28 cellular contexts compared by ENCODE assay signal in the genomic region with DNA sequence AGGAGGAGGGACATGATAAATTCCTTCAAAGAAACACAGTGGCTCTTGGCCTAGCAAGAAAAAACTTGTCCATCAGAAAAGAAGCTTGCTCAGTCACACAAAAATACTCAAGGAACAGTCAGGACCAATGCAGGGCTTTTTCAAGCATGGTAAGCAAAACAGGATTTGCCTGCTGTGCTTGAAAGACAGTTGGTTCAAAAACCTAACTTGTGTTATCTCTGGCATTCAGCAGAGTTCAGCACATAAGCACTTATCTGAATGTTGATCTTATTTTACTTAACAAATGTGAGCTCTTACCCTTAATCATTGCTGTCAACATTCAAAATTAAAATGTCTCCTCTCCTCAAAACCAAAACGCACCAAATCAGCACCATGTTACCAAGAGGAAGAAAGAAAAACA. TPM values are rescaled to one million over a fixed set of nuclear protein-coding genes. Genes with fewer than 3 reads are reported as not detected.
DNase-seq lines count a peak whose midpoint lies in the region; ATAC-seq, FAIRE-seq and TF ChIP-seq lines count a peak whose summit lies in the region.
"Had no signal": no experiment of that assay in that cellular context is flagged by ENCODE, and none has a peak within 500 bp of the region (broad histone marks: within the 10 kb centered on the region; RNA-seq: fewer than 3 reads in every experiment).

No MANE protein-coding gene starts in this region.

- peaks cover 20% of the 10 kb centered on the region for H3K36me3 ChIP-seq in Loucy (ENCODE audit: insufficient read depth, low read length)
- H3K36me3 ChIP-seq in astrocyte (ENCODE audit: insufficient read depth, low read length): peaks cover 10% of the 10 kb centered on the region
- H3K36me3 ChIP-seq in esophagus squamous epithelium: peaks cover 0 to 20% (median 4%) of the 10 kb centered on the region in 3 donors
- no peaks in the 10 kb centered on the region for H3K36me3 ChIP-seq in prostate gland
- H3K36me3 ChIP-seq in upper lobe of left lung: peaks cover 0 to 16% (median 10%) of the 10 kb centered on the region in 4 donors

- ATAC-seq in upper lobe of left lung (ENCODE audit: low FRiP score in 2 of 2) (no peak), GM19035 (IDR thresholded peaks at IDR 0.05; ENCODE audit: unreplicated experiment) (no peak)
- ATAC-seq: activated CD8-positive, alpha-beta T cell treated with anti-CD3 and anti-CD28 coated beads for 36 hours had no signal

- H3K4me3 ChIP-seq in Loucy (ENCODE audit: low read length, poor library complexity, severe bottlenecking) (no peak overlapping the region), astrocyte (ENCODE audit: insufficient read depth, low read depth, low read length) (no peak overlapping the region), esophagus squamous epithelium (no peak overlapping the region), prostate gland (no peak overlapping the region), upper lobe of left lung (no peak overlapping the region)
- H3K4me3 ChIP-seq: adrenal gland, cardiac muscle cell, SK-N-MC had no signal

- no peak for TF ChIP-seq CTCF in Loucy (conservative IDR thresholded peaks at IDR 0.05; ENCODE audit: low read length)
- TF ChIP-seq CTCF in astrocyte (IDR thresholded peaks at IDR 0.05; ENCODE audit: insufficient read depth, low read depth, low read length): no peak
- TF ChIP-seq CTCF in esophagus squamous epithelium (IDR thresholded peaks at IDR 0.05): no peak
- no peak for TF ChIP-seq CTCF in prostate gland (IDR thresholded peaks at IDR 0.05)
- TF ChIP-seq CTCF in upper lobe of left lung (IDR thresholded peaks at IDR 0.05): no peak

- no peak overlapping the region for H3K27ac ChIP-seq in astrocyte (ENCODE audit: low read depth, low read length)
- peak overlapping the region in 3 of 4 donors; percentile 41 to 51 (median 42) for H3K27ac ChIP-seq in esophagus squamous epithelium
- no peak overlapping the region for H3K27ac ChIP-seq in prostate gland
- H3K27ac ChIP-seq in upper lobe of left lung: no peak overlapping the region
- H3K27ac ChIP-seq: adrenal gland, cardiac muscle cell, SK-N-MC had no signal

- H3K27me3 ChIP-seq in Loucy (ENCODE audit: insufficient read depth, low read length, poor library complexity, severe bottlenecking): no peaks in the 10 kb centered on the region
- no peaks in the 10 kb centered on the region for H3K27me3 ChIP-seq in astrocyte (ENCODE audit: insufficient read depth, low read length)
- H3K27me3 ChIP-seq in esophagus squamous epithelium: no peaks in the 10 kb centered on the region
- H3K27me3 ChIP-seq in prostate gland (replicated peaks; ENCODE audit: insufficient read depth): no peaks in the 10 kb centered on the region
- no peaks in the 10 kb centered on the region for H3K27me3 ChIP-seq in upper lobe of left lung
- H3K27me3 ChIP-seq: adrenal gland, cardiac muscle cell had no signal

- 46 to 85% methylated on average over 1 of the region's 1 CpG for WGBS in esophagus squamous epithelium, 2 donors
- 28% methylated on average over 1 of the region's 1 CpG for WGBS in prostate gland
- 71 to 83% methylated on average over 1 of the region's 1 CpG for WGBS in upper lobe of left lung, 2 donors

- H3K4me1 ChIP-seq in Loucy (ENCODE audit: insufficient read depth, low read length, poor library complexity, severe bottlenecking) (peaks cover 21% of the 10 kb centered on the region), astrocyte (ENCODE audit: insufficient read depth, low read length) (no peaks in the 10 kb centered on the region), esophagus squamous epithelium (peaks cover 0 to 32% (median 0%) of the 10 kb centered on the region in 3 donors), prostate gland (replicated peaks) (no peaks in the 10 kb centered on the region), upper lobe of left lung (peaks cover 0 to 4% (median 0%) of the 10 kb centered on the region in 4 donors)

- no peaks in the 10 kb centered on the region for H3F3A ChIP-seq in Loucy (ENCODE audit: low read depth)

- H3K9me3 Mint-ChIP-seq in astrocyte (ENCODE audit: unreplicated experiment): peaks cover 3% of the 10 kb centered on the region
- H3K9me3 Mint-ChIP-seq: activated CD8-positive, alpha-beta T cell treated with anti-CD3 and anti-CD28 coated beads for 36 hours had no signal

- H4K20me1 ChIP-seq in Loucy (ENCODE audit: insufficient read depth, low read length, poor library complexity, severe bottlenecking) (no peaks in the 10 kb centered on the region), astrocyte (ENCODE audit: insufficient read depth, low read length) (peaks cover 16% of the 10 kb centered on the region)

- H2AFZ ChIP-seq in Loucy (ENCODE audit: low read length) (no peak overlapping the region), astrocyte (ENCODE audit: low read depth, low read length) (no peak overlapping the region)

- peaks cover 12% of the 10 kb centered on the region for H3K36me3 Mint-ChIP-seq in astrocyte (ENCODE audit: low read depth, unreplicated experiment)

- H3K9ac ChIP-seq in Loucy (ENCODE audit: low read depth, low read length, poor library complexity, severe bottlenecking): peak overlapping the region; percentile 21
- H3K9ac ChIP-seq in astrocyte (ENCODE audit: low read length): no peak overlapping the region

- no peaks in the 10 kb centered on the region for H3K9me2 ChIP-seq in Loucy (replicated peaks; ENCODE audit: low read depth, low read length)

- DNase-seq in astrocyte (ENCODE audit: low read depth) (peak; percentile 31), esophagus squamous epithelium (lab: John Stamatoyannopoulos, UW) (no peak), prostate gland (ENCODE audit: low spot score) (peak; percentile 23), upper lobe of left lung (no peak), epidermal melanocyte (ENCODE audit: insufficient read length, low spot score) (no peak), ecto neural progenitor cell (ENCODE audit: low spot score) (no peak)
- DNase-seq: activated CD4-positive, CD25-positive, alpha-beta regulatory T cell; activated CD8-positive, alpha-beta T cell treated with anti-CD3 and anti-CD28 coated beads for 36 hours; activated gamma-delta T cell; adrenal gland; CD4-positive, CD25-positive, alpha-beta regulatory T cell; DMS 273 treated with DMSO at 0.1 percent for 48 hours; foreskin fibroblast; Karpas-422; NCI-H1092; NCI-H2029 treated with DMSO at 0.1 percent for 48 hours; NCI-H446; RPMI8226; small intestine; stimulated activated CD4-positive, alpha-beta T cell treated with anti-CD3 and anti-CD28 coated beads, Interleukin-2, amount 100 ng/mL, for 48 hours; stimulated activated naive CD4-positive, alpha-beta T cell treated with Interleukin-2 at 50 U/mL for 16 hours had no signal

- H3K79me2 ChIP-seq in Loucy (ENCODE audit: insufficient read depth, low read length) (peaks cover 76% of the 10 kb centered on the region), astrocyte (ENCODE audit: insufficient read depth, low read length) (peaks cover 56% of the 10 kb centered on the region)

- H3K27me3 Mint-ChIP-seq in astrocyte (ENCODE audit: low read depth, unreplicated experiment): no peaks in the 10 kb centered on the region
- H3K27me3 Mint-ChIP-seq: activated CD8-positive, alpha-beta T cell treated with anti-CD3 and anti-CD28 coated beads for 36 hours; CD4-positive, CD25-positive, alpha-beta regulatory T cell; dendritic cell treated with granulocyte-macrophage colony-stimulating factor and Interleukin-4, amounts not matched to agents 40 ng/mL and 50 ng/mL, for 4 days had no signal

- H3K4me1 Mint-ChIP-seq in astrocyte (ENCODE audit: low read depth, unreplicated experiment): peaks cover 16% of the 10 kb centered on the region

- H3K4me2 ChIP-seq in Loucy (ENCODE audit: low read depth, low read length, poor library complexity, severe bottlenecking) (peak overlapping the region; percentile 39), astrocyte (ENCODE audit: low read length) (no peak overlapping the region)

- H3K9me3 ChIP-seq in Loucy (ENCODE audit: insufficient read depth, low read depth, low read length) (0 out of 2 replicates have a peak, but pooled peaks cover 7% of the 10 kb centered on the region), astrocyte (ENCODE audit: insufficient read depth, low read depth, low read length) (no peaks in the 10 kb centered on the region), esophagus squamous epithelium (no peaks in the 10 kb centered on the region), prostate gland (no peaks in the 10 kb centered on the region), upper lobe of left lung (peaks cover 0 to 4% (median 1%) of the 10 kb centered on the region in 4 donors)

- no peak overlapping the region for H3K4me3 Mint-ChIP-seq in astrocyte (ENCODE audit: unreplicated experiment)
- H3K4me3 Mint-ChIP-seq: activated CD8-positive, alpha-beta T cell treated with anti-CD3 and anti-CD28 coated beads for 36 hours; CD4-positive, CD25-positive, alpha-beta regulatory T cell; dendritic cell treated with granulocyte-macrophage colony-stimulating factor and Interleukin-4, amounts not matched to agents 40 ng/mL and 50 ng/mL, for 4 days; T-helper 2 cell treated with Interferon-gamma antibody and Interleukin-4, amounts not matched to agents 5 μg/mL and 100 μg/mL, for 36 hours had no signal

- no peak overlapping the region for H3K27ac Mint-ChIP-seq in astrocyte (ENCODE audit: unreplicated experiment)
- H3K27ac Mint-ChIP-seq: activated CD8-positive, alpha-beta T cell treated with anti-CD3 and anti-CD28 coated beads for 36 hours; dendritic cell treated with granulocyte-macrophage colony-stimulating factor and Interleukin-4, amounts not matched to agents 40 ng/mL and 50 ng/mL, for 4 days; T-helper 2 cell treated with Interferon-gamma antibody and Interleukin-4, amounts not matched to agents 5 μg/mL and 100 μg/mL, for 36 hours had no signal

- FAIRE-seq in astrocyte (lab: Jason Lieb, UNC): peak; percentile 60
- FAIRE-seq: G401.6, small intestine had no signal

- intact Hi-C loops in esophagus squamous epithelium (cut with DNase I) (no loop called here), prostate gland (cut with DNase I) (no loop called here)

- no peak for TF ChIP-seq EP300 in upper lobe of left lung (IDR thresholded peaks at IDR 0.05)

- TF ChIP-seq POLR2A in esophagus squamous epithelium (IDR thresholded peaks at IDR 0.05): no peak
- TF ChIP-seq POLR2A in prostate gland (IDR thresholded peaks at IDR 0.05): no peak
- no peak for TF ChIP-seq POLR2A in upper lobe of left lung (IDR thresholded peaks at IDR 0.05)

RNA-seq across cellular contexts. Expression of gene ATG5, which starts 38.3 kb away (rescaled TPM):
- 37.8 and 39.3 TPM in 2 replicates for total RNA-seq in astrocyte
- total RNA-seq in esophagus squamous epithelium: 10 to 100 TPM; 14.6 to 34.9 (median 25.3) TPM
- 10 to 100 TPM; 31.9 to 34.3 TPM for total RNA-seq in prostate gland
- total RNA-seq in upper lobe of left lung: 10 to 100 TPM; 25.8 to 55.1 (median 28.7) TPM

Comparison
In these comparisons a context has a peak if more than half of its experiments do, and no peak if none do; other contexts are left out.
1. DNase-seq: peak in astrocyte (single experiment) and prostate gland (single experiment); none in esophagus squamous epithelium (single experiment), upper lobe of left lung (0 of 2), epidermal melanocyte (single experiment) and ecto neural progenitor cell (single experiment).
2. H3K27ac ChIP-seq: peak in esophagus squamous epithelium (3 of 4); none in astrocyte (single experiment), prostate gland (0 of 2) and upper lobe of left lung (0 of 4).